9 cellular contexts compared by ENCODE assay signal in the genomic region with DNA sequence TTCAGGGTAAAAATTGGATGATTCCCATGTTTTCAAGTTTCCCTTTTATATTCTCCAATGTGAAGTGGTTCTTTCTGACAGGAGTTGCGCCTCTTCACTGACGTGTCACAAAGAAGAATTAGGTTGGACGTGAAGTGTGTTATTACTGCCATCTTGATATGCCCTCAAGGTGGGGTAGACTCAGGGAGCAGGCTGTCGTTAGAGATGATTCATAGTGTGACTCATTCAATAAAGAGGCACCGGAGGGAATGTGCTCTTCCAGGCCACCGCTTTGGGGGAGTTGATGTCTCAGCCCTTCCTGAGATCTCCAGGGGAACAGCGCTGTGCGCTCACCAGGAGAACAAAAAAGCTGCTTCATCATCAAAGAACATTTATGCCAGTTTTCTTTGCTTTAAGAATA. TPM values are rescaled to one million over a fixed set of nuclear protein-coding genes. Genes with fewer than 3 reads are reported as not detected.
A peak's percentile ranks its signal among the peaks of the same experiment; 100 is the strongest.
DNase-seq lines count a peak whose midpoint lies in the region; ATAC-seq, FAIRE-seq and TF ChIP-seq lines count a peak whose summit lies in the region.
"Had no signal": no experiment of that assay in that cellular context is flagged by ENCODE, and none has a peak within 500 bp of the region (broad histone marks: within the 10 kb centered on the region; RNA-seq: fewer than 3 reads in every experiment).

No MANE protein-coding gene starts in this region.

- H3K27me3 ChIP-seq in keratinocyte (ENCODE audit: control insufficient read depth, extremely low read depth, insufficient read depth, low read length) (peaks cover 9% of the 10 kb centered on the region), transverse colon (no peaks in the 10 kb centered on the region)

- H2AFZ ChIP-seq in keratinocyte (ENCODE audit: control insufficient read depth, low read length) = no peak overlapping the region

- peaks cover under 1% of the 10 kb centered on the region for H4K20me1 ChIP-seq in keratinocyte (ENCODE audit: control insufficient read depth, extremely low read depth, insufficient read depth, low read length)

- peak overlapping the region; percentile 58 for H3K4me2 ChIP-seq in keratinocyte (ENCODE audit: control insufficient read depth, extremely low read depth, insufficient read depth, low read depth, low read length)

- H3K4me1 ChIP-seq in keratinocyte (ENCODE audit: control insufficient read depth, extremely low read depth, insufficient read depth, low read length) = peaks cover 31% of the 10 kb centered on the region
- peaks cover 7 to 53% (median 48%) of the 10 kb centered on the region in 4 donors for H3K4me1 ChIP-seq in transverse colon

- in situ Hi-C loops in transverse colon (cut with MboI; ENCODE audit: low pct_ligation_motif_present in 1 of 4, low pct_unique_long_range_greater_than_20kb in 1 of 4, low sequenced_read_pairs in 3 of 4) = no loop called here

- peak overlapping the region; percentile 26 for H3K9ac ChIP-seq in keratinocyte (ENCODE audit: control insufficient read depth, extremely low read depth, insufficient read depth, low read length)

- TF ChIP-seq POLR2A in transverse colon (IDR thresholded peaks at IDR 0.05) = no peak

- no peaks in the 10 kb centered on the region for H3K79me2 ChIP-seq in keratinocyte (ENCODE audit: control insufficient read depth, insufficient read depth, low read length)

- H3K36me3 ChIP-seq in keratinocyte (ENCODE audit: control insufficient read depth in 2 of 2, extremely low read depth in 1 of 2, insufficient read depth in 2 of 2, low read length in 2 of 2) (no peaks in the 10 kb centered on the region), transverse colon (no peaks in the 10 kb centered on the region)

- intact Hi-C loops in transverse colon (cut with DNase I; ENCODE audit: low total_unique reads) = loop anchor here (5.0 kb wide), 1 partner anchor 92 kb away; no protein-coding TSS in a partner anchor

- peak; percentile 96 for FAIRE-seq in keratinocyte (lab: Jason Lieb, UNC)

- no peaks in the 10 kb centered on the region for H3K9me1 ChIP-seq in keratinocyte (ENCODE audit: control insufficient read depth, extremely low read depth, insufficient read depth, low read length)

- 44 to 55% methylated on average over 5 to 8 of the region's 8 CpGs for WGBS in transverse colon (ENCODE audit: low coverage in 1 of 2), 2 donors

- H3K9me3 ChIP-seq in keratinocyte (ENCODE audit: control insufficient read depth, low read depth, low read length) = no peaks in the 10 kb centered on the region
- no peaks in the 10 kb centered on the region for H3K9me3 ChIP-seq in transverse colon

- DNase-seq in DMS153 (lab: John Stamatoyannopoulos, UW) (peak; percentile 9), DMS153 treated with DMSO at 0.1 percent for 48 hours (lab: John Stamatoyannopoulos, UW; ENCODE audit: unreplicated experiment) (no peak), NCI-H1105 (lab: John Stamatoyannopoulos, UW) (peak; percentile 2), activated T-cell treated with anti-CD3 and anti-CD28 coated beads for 4 hours (peak; percentile 25), keratinocyte (ENCODE audit: low read depth, low spot score) (peak; percentile 87), transverse colon (peak; percentile 27)

- H3K27ac ChIP-seq in keratinocyte (ENCODE audit: control insufficient read depth, insufficient read depth, low read length) (peak overlapping the region; percentile 46), transverse colon (peak overlapping the region; percentile 56 to 78 (median 70))

- H3K4me3 ChIP-seq in keratinocyte (ENCODE audit: control insufficient read depth in 2 of 3, extremely low read depth in 1 of 3, insufficient read depth in 2 of 3, low read depth in 1 of 3, low read length in 3 of 3) (no peak overlapping the region), transverse colon (no peak overlapping the region)

- dilution Hi-C loops in keratinocyte (cut with MboI; ENCODE audit: extremely low pct_ligation_motif_present, low sequenced_read_pairs) = no loop called here

- TF ChIP-seq CTCF in keratinocyte (optimal IDR thresholded peaks at IDR 0.05 in 1 of 3, IDR thresholded peaks at IDR 0.05 in 1 of 3, conservative IDR thresholded peaks at IDR 0.05 in 1 of 3; ENCODE audit: extremely low read depth in 1 of 3, insufficient read depth in 2 of 3, low read length in 3 of 3) (peak in 1 of 3 experiments; percentile 12), transverse colon (IDR thresholded peaks at IDR 0.05) (peak in 2 of 5 experiments; percentile 26 to 46)

- ATAC-seq in HG02763 (IDR thresholded peaks at IDR 0.05; ENCODE audit: unreplicated experiment) (no peak), HG02588 (IDR thresholded peaks at IDR 0.05; ENCODE audit: unreplicated experiment) (no peak)
- ATAC-seq: naive thymus-derived CD8-positive, alpha-beta T cell had no signal

- no peak for TF ChIP-seq EP300 in transverse colon (IDR thresholded peaks at IDR 0.05; ENCODE audit: low read depth)

RNA-seq across cellular contexts. Expression of a gene that starts 3.6 kb away (rescaled TPM):
- 2.2 to 6.1 TPM (median 5.3 TPM) in 3 replicates for polyA plus RNA-seq in keratinocyte
- 2.0 TPM for polyA plus RNA-seq in keratinocyte (2011; ENCODE audit: low read depth)
- polyA plus RNA-seq in keratinocyte (2011; cell fraction: cytosol; rRNA removed) = 3.0 and 5.1 TPM in 2 replicates
- polyA plus RNA-seq in keratinocyte (2011; cell fraction: nucleus; rRNA removed) = 14.8 and 20.8 TPM in 2 replicates
- polyA plus RNA-seq in keratinocyte (2012; ENCODE audit: low replicate concordance) = 1.9 and 4.1 TPM in 2 replicates
- polyA minus RNA-seq in keratinocyte = 10.1 to 23.9 TPM (median 20.4 TPM) in 3 replicates
- 7.9 TPM for polyA minus RNA-seq in keratinocyte (2011; cell fraction: cytosol; rRNA and poly(A)+ RNA removed)
- polyA minus RNA-seq in keratinocyte (2011; cell fraction: nucleus; rRNA and poly(A)+ RNA removed) = 3.6 and 8.8 TPM in 2 replicates
- 100 to 1,000 TPM in 1 of 4 donors, 10 to 100 TPM in 3; 55.7 to 166 (median 91.5) TPM for total RNA-seq in transverse colon

RNA-seq across cellular contexts. Expression of a gene that starts 43.1 kb away (rescaled TPM):
- not detected in 3 replicates for polyA plus RNA-seq in keratinocyte
- not detected for polyA plus RNA-seq in keratinocyte (2011; ENCODE audit: low read depth)
- not detected in 2 replicates for polyA plus RNA-seq in keratinocyte (2011; cell fraction: cytosol; rRNA removed)
- 0.16 TPM in 1 of 2 replicates, not detected in the other for polyA plus RNA-seq in keratinocyte (2011; cell fraction: nucleus; rRNA removed)
- polyA plus RNA-seq in keratinocyte (2012; ENCODE audit: low replicate concordance) = not detected in 2 replicates
- polyA minus RNA-seq in keratinocyte = not detected in 3 replicates
- not detected for polyA minus RNA-seq in keratinocyte (2011; cell fraction: cytosol; rRNA and poly(A)+ RNA removed)
- polyA minus RNA-seq in keratinocyte (2011; cell fraction: nucleus; rRNA and poly(A)+ RNA removed) = not detected in 2 replicates
- total RNA-seq in transverse colon = not detected
- polyA plus RNA-seq: naive thymus-derived CD8-positive, alpha-beta T cell had no signal
